3 cellular contexts compared by ENCODE assay signal in the genomic region with DNA sequence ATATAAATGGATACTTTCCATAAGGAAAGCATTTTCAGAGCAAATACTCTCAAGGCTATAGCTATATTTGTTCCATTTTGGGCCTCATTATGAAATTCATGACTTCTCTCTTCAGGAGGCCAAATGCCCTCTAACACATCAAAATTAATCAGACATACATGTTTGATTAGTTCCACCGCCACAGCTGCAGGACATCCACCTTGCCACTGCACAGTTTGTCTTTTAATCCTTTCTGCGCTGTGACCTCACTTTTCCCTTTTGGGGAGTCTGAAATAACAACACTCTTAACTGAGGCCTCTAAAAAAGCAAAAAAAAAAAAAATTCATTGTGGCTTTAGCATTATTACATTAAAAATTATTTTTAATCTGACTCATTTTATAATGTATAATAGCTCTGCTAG.
"Had no signal": no experiment of that assay in that cellular context is flagged by ENCODE, and none has a peak within 500 bp of the region (broad histone marks: within the 10 kb centered on the region; RNA-seq: fewer than 3 reads in every experiment).

No MANE protein-coding gene starts in this region.

- ATAC-seq: GM12878 had no signal

- DNase-seq: GDM1, GF-D8 had no signal

- H3K4me3 ChIP-seq: GM12878 had no signal
